In the genomic region with DNA sequence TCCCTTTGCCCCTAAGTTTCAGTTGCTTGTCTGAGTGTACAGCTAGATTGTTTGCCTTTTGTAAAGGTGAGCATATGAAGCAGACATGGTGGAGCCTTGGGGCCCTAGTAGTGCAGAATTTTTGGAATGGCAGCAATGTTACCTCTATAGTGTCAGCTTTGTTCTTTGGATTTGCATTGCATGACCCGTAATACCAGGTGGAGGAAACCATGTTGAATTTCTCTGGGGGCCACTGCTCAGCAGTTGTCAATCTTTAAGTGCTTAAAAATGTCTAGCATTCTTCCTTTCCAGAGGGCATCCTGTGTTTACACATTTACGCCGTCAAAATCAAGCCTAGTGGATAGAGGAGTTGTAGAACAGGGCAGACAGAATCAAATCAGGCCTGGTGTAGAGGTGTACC, we compare ENCODE assay signal across 19 cellular contexts.
"Had no signal": no experiment of that assay in that cellular context is flagged by ENCODE, and none has a peak within 500 bp of the region (broad histone marks: within the 10 kb centered on the region; RNA-seq: fewer than 3 reads in every experiment).

No MANE protein-coding gene starts in this region.

- DNase-seq: dorsolateral prefrontal cortex; effector CD4-positive, alpha-beta T cell; left cardiac atrium; left lung; mesenchymal stem cell; midbrain; naive thymus-derived CD4-positive, alpha-beta T cell; nephron progenitor cell; occipital lobe; pancreas; right lobe of liver; small intestine; stimulated activated CD4-positive, alpha-beta T cell treated with anti-CD3 and anti-CD28 coated beads, Interleukin-15, amount 100 ng/mL, for 24 hours; stimulated activated CD4-positive, alpha-beta T cell treated with anti-CD3 and anti-CD28 coated beads, Interleukin-2, amount 100 ng/mL, for 48 hours; stimulated activated naive B cell treated with anti-CD40 and anti-IgM and Interleukin-4, amounts not matched to agents 10 μg/mL and 1 μg/mL and 100 μg/mL, for 72 hours; stimulated activated naive CD8-positive, alpha-beta T cell treated with anti-CD3 and anti-CD28 coated beads, Interleukin-15, amount 100 ng/mL, for 72 hours; transverse colon had no signal

- H3K36me3 Mint-ChIP-seq: stimulated activated naive B cell treated with anti-CD40 and anti-IgM and Interleukin-4, amounts not matched to agents 10 μg/mL and 1 μg/mL and 100 μg/mL, for 72 hours had no signal

- H3K9me3 Mint-ChIP-seq: stimulated activated naive CD8-positive, alpha-beta T cell treated with anti-CD3 and anti-CD28 coated beads, Interleukin-15, amount 100 ng/mL, for 72 hours had no signal

- H3K9me3 ChIP-seq: left lung, pancreas, right lobe of liver, suprapubic skin, transverse colon, vagina had no signal

- H3K27me3 Mint-ChIP-seq: stimulated activated naive CD8-positive, alpha-beta T cell treated with anti-CD3 and anti-CD28 coated beads, Interleukin-15, amount 100 ng/mL, for 72 hours had no signal

- H3K4me1 Mint-ChIP-seq: naive thymus-derived CD4-positive, alpha-beta T cell; stimulated activated naive B cell treated with anti-CD40 and anti-IgM and Interleukin-4, amounts not matched to agents 10 μg/mL and 1 μg/mL and 100 μg/mL, for 72 hours; stimulated activated naive CD8-positive, alpha-beta T cell treated with anti-CD3 and anti-CD28 coated beads, Interleukin-15, amount 100 ng/mL, for 72 hours had no signal

- H3K4me3 ChIP-seq: dorsolateral prefrontal cortex, left lung, pancreas, right lobe of liver, suprapubic skin, transverse colon, vagina had no signal

- H3K27ac Mint-ChIP-seq: naive thymus-derived CD4-positive, alpha-beta T cell; nephron progenitor cell; stimulated activated naive B cell treated with anti-CD40 and anti-IgM and Interleukin-4, amounts not matched to agents 10 μg/mL and 1 μg/mL and 100 μg/mL, for 72 hours; stimulated activated naive CD8-positive, alpha-beta T cell treated with anti-CD3 and anti-CD28 coated beads, Interleukin-15, amount 100 ng/mL, for 72 hours had no signal

- H3K36me3 ChIP-seq: left lung, pancreas, right lobe of liver, suprapubic skin, transverse colon, vagina had no signal

- H3K27ac ChIP-seq: dorsolateral prefrontal cortex, left lung, pancreas, right lobe of liver, suprapubic skin, transverse colon, vagina had no signal

- H3K27me3 ChIP-seq: left lung, pancreas, right lobe of liver, suprapubic skin, transverse colon, vagina had no signal

- H3K4me1 ChIP-seq: left lung, right lobe of liver, transverse colon, vagina had no signal

- H3K4me3 Mint-ChIP-seq: naive thymus-derived CD4-positive, alpha-beta T cell; nephron progenitor cell; stimulated activated naive B cell treated with anti-CD40 and anti-IgM and Interleukin-4, amounts not matched to agents 10 μg/mL and 1 μg/mL and 100 μg/mL, for 72 hours; stimulated activated naive CD8-positive, alpha-beta T cell treated with anti-CD3 and anti-CD28 coated beads, Interleukin-15, amount 100 ng/mL, for 72 hours had no signal
